Comparison of ENCODE assay signal across 8 cellular contexts in genomic region chr19:54137114-54137912, GRCh38. TPM values are rescaled to one million over a fixed set of nuclear protein-coding genes. Genes with fewer than 3 reads are reported as not detected.
A peak's percentile ranks its signal among the peaks of the same experiment; 100 is the strongest.
DNase-seq lines count a peak whose midpoint lies in the region; ATAC-seq and TF ChIP-seq lines count a peak whose summit lies in the region.

CNOT3 (plus strand) TSS chr19:54137762; CDS start chr19:54142979, 5,217 bp downstream.

- no peak within 1 kb of the TSS for H4K8ac ChIP-seq in H9 (replicated peaks; ENCODE audit: insufficient read length, low read depth, low read length)

- H3K23ac ChIP-seq in H9 (ENCODE audit: insufficient read length, low read depth, low read length): no peak within 1 kb of the TSS

- no peak within 1 kb of the TSS; the same call in 1 of the 2 replicates for H3K4ac ChIP-seq in H9 (ENCODE audit: low read depth, low read length)

- peak within 1 kb of the TSS; percentile 91; the same call in 1 of the 2 replicates for H3K14ac ChIP-seq in H9 (ENCODE audit: insufficient read depth, low read length)

- H3K27me3 ChIP-seq in H9 (ENCODE audit: insufficient read depth, low read length) (no peaks in the 10 kb centered on the region), MG63 (no peaks in the 10 kb centered on the region)

- peak; percentile 100 for DNase-seq in ELR (ENCODE audit: low read depth)
- peak; percentile 100 for DNase-seq in H9
- peak; percentile 100 for DNase-seq in MG63
- peak; percentile 99 for DNase-seq in SHP77 treated with DMSO at 0.1 percent for 48 hours (lab: John Stamatoyannopoulos, UW)
- peak; percentile 100 for DNase-seq in activated effector memory CD4-positive, alpha-beta T cell treated with anti-CD3 and anti-CD28 coated beads, Interleukin-2, amount 50 U/mL, for 16 hours
- peak; percentile 100 for DNase-seq in fibroblast of pulmonary artery (ENCODE audit: low read depth)
- DNase-seq in natural killer cell treated with Interleukin-12 subunit alpha and Interleukin-12 subunit beta and Interleukin-15 and Interleukin-18, amount 100 ng/mL, for 72 hours (ENCODE audit: low spot score): peak; percentile 100
- peak; percentile 98 for DNase-seq in stimulated activated naive CD8-positive, alpha-beta T cell treated with anti-CD3 and anti-CD28 coated beads, Interleukin-15, Interleukin-2, amounts not matched to agents 100 U/mL and 50 U/mL, for 24 hours

- no peak within 1 kb of the TSS for H2BK120ac ChIP-seq in H9 (ENCODE audit: low read depth, low read length, poor library complexity, severe bottlenecking)

- H3K9me3 ChIP-seq in H9 (ENCODE audit: control insufficient read depth, low read depth, low read length): peaks cover 4% of the 10 kb centered on the region
- H3K9me3 ChIP-seq in MG63: no peaks in the 10 kb centered on the region

- no peaks in the 10 kb centered on the region for H3K4me1 ChIP-seq in H9 (ENCODE audit: insufficient read depth, low read length)

- H3K4me1 Mint-ChIP-seq in H9: peaks cover 37 to 39% of the 10 kb centered on the region in 2 experiments
- H3K4me1 Mint-ChIP-seq in natural killer cell treated with Interleukin-12 subunit alpha and Interleukin-12 subunit beta and Interleukin-15 and Interleukin-18, amount 100 ng/mL, for 72 hours (ENCODE audit: low read depth in 2 of 2): peaks cover 48 to 51% of the 10 kb centered on the region in 2 donors

- peaks cover 15% of the 10 kb centered on the region for H3K23me2 ChIP-seq in H9 (ENCODE audit: insufficient read length, low read depth, low read length, poor library complexity, severe bottlenecking)

- H3K4me3 ChIP-seq in MG63: peak within 1 kb of the TSS; percentile 91
- peak within 1 kb of the TSS; percentile 84 for H3K4me3 ChIP-seq in fibroblast of pulmonary artery (replicated peaks; ENCODE audit: low read depth, low read length)

- H4K91ac ChIP-seq in H9 (ENCODE audit: insufficient read length, low read depth, low read length): no peak within 1 kb of the TSS

- peaks cover 1% of the 10 kb centered on the region; the same call in 1 of the 2 replicates for H3K27me3 Mint-ChIP-seq in H9 (ENCODE audit: low read depth)
- H3K27me3 Mint-ChIP-seq in natural killer cell treated with Interleukin-12 subunit alpha and Interleukin-12 subunit beta and Interleukin-15 and Interleukin-18, amount 100 ng/mL, for 72 hours: no peaks in the 10 kb centered on the region

- H3T11ph ChIP-seq in H9 (ENCODE audit: low read length): no peak within 1 kb of the TSS

- H3K56ac ChIP-seq in H9 (ENCODE audit: insufficient read length, low read depth, low read length): no peak within 1 kb of the TSS

- peaks cover 11 to 12% of the 10 kb centered on the region in 2 experiments for H3K9me3 Mint-ChIP-seq in H9
- no peaks in the 10 kb centered on the region for H3K9me3 Mint-ChIP-seq in natural killer cell treated with Interleukin-12 subunit alpha and Interleukin-12 subunit beta and Interleukin-15 and Interleukin-18, amount 100 ng/mL, for 72 hours

- H4K20me1 ChIP-seq in H9 (ENCODE audit: control insufficient read depth, insufficient read depth, insufficient read length): peaks cover 3% of the 10 kb centered on the region

- H3K4me3 Mint-ChIP-seq in H9: peak within 1 kb of the TSS; percentile 80 to 93
- H3K4me3 Mint-ChIP-seq in natural killer cell treated with Interleukin-12 subunit alpha and Interleukin-12 subunit beta and Interleukin-15 and Interleukin-18, amount 100 ng/mL, for 72 hours: peak within 1 kb of the TSS; percentile 95

- H3K9ac ChIP-seq in H9 (ENCODE audit: extremely low read depth, insufficient read length, low read length): peak within 1 kb of the TSS; percentile 80

- no peak within 1 kb of the TSS for H2AFZ ChIP-seq in H9 (ENCODE audit: low read length)

- peaks cover 40% of the 10 kb centered on the region for H3K36me3 ChIP-seq in MG63

- no peak within 1 kb of the TSS for H2AK5ac ChIP-seq in H9 (ENCODE audit: insufficient read length, low read length)

- no peak within 1 kb of the TSS for H4K5ac ChIP-seq in H9 (ENCODE audit: insufficient read length, low read depth, low read length)

- peak; percentile 91 to 93 for ATAC-seq in natural killer cell treated with Interleukin-12 subunit alpha and Interleukin-12 subunit beta and Interleukin-15 and Interleukin-18, amount 100 ng/mL, for 72 hours
- ATAC-seq in stimulated activated naive CD8-positive, alpha-beta T cell treated with anti-CD3 and anti-CD28 coated beads, Interleukin-15, Interleukin-2, amounts not matched to agents 100 U/mL and 50 U/mL, for 24 hours: peak; percentile 91

- no peak within 1 kb of the TSS for H2BK5ac ChIP-seq in H9 (ENCODE audit: insufficient read length, low read length)

- peak within 1 kb of the TSS; percentile 90 to 98 (median 93) for H3K27ac Mint-ChIP-seq in H9
- peak within 1 kb of the TSS; percentile 93 to 94 for H3K27ac Mint-ChIP-seq in natural killer cell treated with Interleukin-12 subunit alpha and Interleukin-12 subunit beta and Interleukin-15 and Interleukin-18, amount 100 ng/mL, for 72 hours

- peaks cover 25 to 52% (median 29%) of the 10 kb centered on the region in 3 experiments for H3K36me3 Mint-ChIP-seq in H9 (ENCODE audit: insufficient read depth in 1 of 3, low read depth in 3 of 3)
- no peaks in the 10 kb centered on the region for H3K36me3 Mint-ChIP-seq in natural killer cell treated with Interleukin-12 subunit alpha and Interleukin-12 subunit beta and Interleukin-15 and Interleukin-18, amount 100 ng/mL, for 72 hours

- no peak within 1 kb of the TSS for H2BK20ac ChIP-seq in H9 (ENCODE audit: low read depth, low read length, poor library complexity, severe bottlenecking)

- peaks cover 17% of the 10 kb centered on the region for H3K79me1 ChIP-seq in H9 (ENCODE audit: insufficient read depth, low read depth, low read length, poor library complexity, severe bottlenecking)

- H2BK15ac ChIP-seq in H9 (ENCODE audit: low read depth, low read length): no peak within 1 kb of the TSS

- peaks cover 24% of the 10 kb centered on the region; the same call in 1 of the 2 replicates for H3K79me2 ChIP-seq in H9 (ENCODE audit: insufficient read depth, low read length)

- peak within 1 kb of the TSS; percentile 86 for H3K18ac ChIP-seq in H9 (ENCODE audit: insufficient read length, low read depth, low read length)

- no peak within 1 kb of the TSS for H3K27ac ChIP-seq in H9 (ENCODE audit: insufficient read length, low read depth, low read length)

- no peak within 1 kb of the TSS for H2BK12ac ChIP-seq in H9 (ENCODE audit: insufficient read length, low read depth, low read length)

- WGBS in H9 (ENCODE audit: extremely low coverage, insufficient read length, low lambda C conversion rate): no CpG with 5 or more reads among the region's 63 CpGs

- H3K4me2 ChIP-seq in H9 (ENCODE audit: insufficient read depth, insufficient read length, low read length): peak within 1 kb of the TSS; percentile 94

- TF ChIP-seq CTCF in H9 (conservative IDR thresholded peaks at IDR 0.05) (no peak), fibroblast of pulmonary artery (IDR thresholded peaks at IDR 0.05; ENCODE audit: low read length, missing control alignments) (no peak)

RNA-seq across cellular contexts. Expression of gene CNOT3, which starts in this region (rescaled TPM):
- total RNA-seq in H9 (2021): 91.2 and 95.0 TPM in 2 replicates
- 9.0 and 38.0 TPM in 2 replicates for total RNA-seq in MG63 (2014; rRNA removed; shearing (Covaris generic); ENCODE audit: low replicate concordance)
- 10 to 100 TPM; 59.8 to 73.8 TPM for total RNA-seq in natural killer cell treated with Interleukin-12 subunit alpha and Interleukin-12 subunit beta and Interleukin-15 and Interleukin-18, amount 100 ng/mL, for 72 hours
